10 cellular contexts compared by ENCODE assay signal in genomic region chr14:61188196-61188595, GRCh38.
DNase-seq lines count a peak whose midpoint lies in the region; ATAC-seq, FAIRE-seq and TF ChIP-seq lines count a peak whose summit lies in the region.
"Had no signal": no experiment of that assay in that cellular context is flagged by ENCODE, and none has a peak within 500 bp of the region (broad histone marks: within the 10 kb centered on the region; RNA-seq: fewer than 3 reads in every experiment).

No MANE protein-coding gene starts in this region.

- H3K27ac ChIP-seq in pancreas = no peak overlapping the region

- H3K4me3 ChIP-seq in NT2/D1 (ENCODE audit: insufficient read length, low read depth) = peak overlapping the region; percentile 21
- H3K4me3 ChIP-seq in pancreas = no peak overlapping the region

- WGBS in pancreas, 2 donors = 43 to 65% methylated on average over 17 to 20 of the region's 21 CpGs

- FAIRE-seq in pancreas (lab: Jason Lieb, UNC) = no peak
- FAIRE-seq in GM19239 (lab: Jason Lieb, UNC) = no peak
- FAIRE-seq: TTC549 had no signal

- H3K4me1 ChIP-seq in NT2/D1 (ENCODE audit: insufficient read depth, insufficient read length) (peaks cover 4% of the 10 kb centered on the region), pancreas (no peaks in the 10 kb centered on the region)

- H3K27me3 ChIP-seq in NT2/D1 (ENCODE audit: insufficient read depth, insufficient read length) = no peaks in the 10 kb centered on the region
- no peaks in the 10 kb centered on the region for H3K27me3 ChIP-seq in pancreas

- ATAC-seq in pancreas (peak in 3 of 4 donors; percentile 35 to 59 (median 50)), GM18868 (IDR thresholded peaks at IDR 0.05; ENCODE audit: unreplicated experiment) (no peak)

- TF ChIP-seq CTCF in pancreas (IDR thresholded peaks at IDR 0.05) = no peak

- H3K36me3 ChIP-seq in NT2/D1 (ENCODE audit: insufficient read depth, insufficient read length, low read length) = no peaks in the 10 kb centered on the region
- H3K36me3 ChIP-seq in pancreas = no peaks in the 10 kb centered on the region

- no peaks in the 10 kb centered on the region for H3K9me3 ChIP-seq in NT2/D1 (ENCODE audit: insufficient read depth, low read length)
- no peaks in the 10 kb centered on the region for H3K9me3 ChIP-seq in pancreas

- intact Hi-C loops in pancreas (cut with DNase I) = no loop called here

- no peak overlapping the region for H3K9ac ChIP-seq in NT2/D1 (ENCODE audit: insufficient read length, low read depth)

- peak; percentile 35 for DNase-seq in AG20443 (ENCODE audit: low spot score)
- DNase-seq in NT2/D1 (ENCODE audit: low read depth, low spot score) = no peak
- DNase-seq in fibroblast of gingiva (ENCODE audit: low read depth) = peak; percentile 68
- peak in 3 of 6 donors; percentile 27 to 75 (median 62) for DNase-seq in pancreas
- no peak for DNase-seq in NCI-H748 treated with DMSO at 0.1 percent for 48 hours (lab: John Stamatoyannopoulos, UW)
- DNase-seq in SHP77 treated with DMSO at 0.1 percent for 48 hours (lab: John Stamatoyannopoulos, UW) = no peak
- no peak for DNase-seq in GM19239 (ENCODE audit: insufficient read length, low spot score)
- DNase-seq: NCI-H2171 had no signal

Comparison
In these comparisons a context has a peak if more than half of its experiments do, and no peak if none do; other contexts are left out.
1. DNase-seq: peak in AG20443 (single experiment) and fibroblast of gingiva (single experiment); none in NT2/D1 (single experiment), NCI-H748 treated with DMSO at 0.1 percent for 48 hours (single experiment), SHP77 treated with DMSO at 0.1 percent for 48 hours (single experiment) and GM19239 (single experiment).